35 cellular contexts compared by ENCODE assay signal in the genomic region with DNA sequence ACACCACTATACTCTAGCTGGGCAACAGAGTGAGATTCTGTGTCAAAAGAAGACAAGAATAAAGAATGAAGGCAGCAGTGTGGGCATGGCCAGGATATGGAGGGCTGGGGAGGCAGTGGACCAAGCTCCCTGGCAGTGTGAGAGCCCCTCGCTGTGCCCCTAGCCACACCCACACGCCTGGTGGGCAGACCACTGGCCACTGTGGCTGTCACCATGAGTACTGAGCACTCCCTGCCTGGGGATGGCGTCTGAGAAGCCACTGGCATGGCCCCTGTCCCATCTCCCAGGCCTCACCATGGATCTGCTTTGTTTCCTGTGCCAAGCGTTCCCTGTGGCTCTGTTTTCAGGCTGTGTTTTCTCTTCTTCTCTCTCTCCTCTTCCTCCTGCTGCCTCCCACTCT. TPM values are rescaled to one million over a fixed set of nuclear protein-coding genes. Genes with fewer than 3 reads are reported as not detected.
"Had no signal": no experiment of that assay in that cellular context is flagged by ENCODE, and none has a peak within 500 bp of the region (broad histone marks: within the 10 kb centered on the region; RNA-seq: fewer than 3 reads in every experiment).

No MANE protein-coding gene starts in this region.

- H3K27me3 Mint-ChIP-seq: activated naive CD8-positive, alpha-beta T cell treated with anti-CD3 and anti-CD28 coated beads for 36 hours; stimulated activated memory B cell treated with anti-CD40 and anti-IgM and Interleukin-4, amounts not matched to agents 10 μg/mL and 1 μg/mL and 100 μg/mL, for 72 hours had no signal

- H3K27ac Mint-ChIP-seq: activated CD4-positive, alpha-beta T cell treated with anti-CD3 and anti-CD28 coated beads for 36 hours; activated CD8-positive, alpha-beta memory T cell treated with anti-CD3 and anti-CD28 coated beads, Interleukin-2, amount 10 ng/mL, durations not matched to agents 7 days and 5 days; activated CD8-positive, alpha-beta T cell treated with anti-CD3 and anti-CD28 coated beads, Interleukin-2, amount 10 ng/mL, durations not matched to agents 7 days and 5 days; activated naive CD4-positive, alpha-beta T cell treated with anti-CD3 and anti-CD28 coated beads for 36 hours; activated naive CD8-positive, alpha-beta T cell treated with anti-CD3 and anti-CD28 coated beads for 36 hours; activated T-cell treated with anti-CD3 and anti-CD28 coated beads, Interleukin-2, amount 50 U/mL, for 72 hours; immature natural killer cell; nephron; stimulated activated memory B cell treated with anti-CD40 and anti-IgM and Interleukin-4, amounts not matched to agents 10 μg/mL and 1 μg/mL and 100 μg/mL, for 72 hours; stimulated activated naive CD8-positive, alpha-beta T cell treated with anti-CD3 and anti-CD28 coated beads, Interleukin-15, amount 100 ng/mL, for 72 hours; type B pancreatic cell had no signal

- H3K36me3 ChIP-seq: adrenal gland, ascending aorta, cardiac muscle cell, esophagus muscularis mucosa, heart left ventricle, lower lobe of right lung, neutrophil, ovary, prostate gland, vagina had no signal

- H3K4me3 ChIP-seq: adrenal gland, ascending aorta, cardiac muscle cell, esophagus muscularis mucosa, heart left ventricle, lower lobe of right lung, ovary, prostate gland, vagina had no signal

- H3K27me3 ChIP-seq: adrenal gland, ascending aorta, cardiac muscle cell, esophagus muscularis mucosa, heart left ventricle, ovary, vagina had no signal

- H3K36me3 Mint-ChIP-seq: activated CD8-positive, alpha-beta memory T cell treated with anti-CD3 and anti-CD28 coated beads, Interleukin-2, amount 10 ng/mL, durations not matched to agents 7 days and 5 days; immature natural killer cell; stimulated activated memory B cell treated with anti-CD40 and anti-IgM and Interleukin-4, amounts not matched to agents 10 μg/mL and 1 μg/mL and 100 μg/mL, for 72 hours; type B pancreatic cell had no signal

- H3K4me3 Mint-ChIP-seq: activated CD4-positive, alpha-beta T cell treated with anti-CD3 and anti-CD28 coated beads for 36 hours; activated CD8-positive, alpha-beta memory T cell treated with anti-CD3 and anti-CD28 coated beads, Interleukin-2, amount 10 ng/mL, durations not matched to agents 7 days and 5 days; activated CD8-positive, alpha-beta T cell treated with anti-CD3 and anti-CD28 coated beads, Interleukin-2, amount 10 ng/mL, durations not matched to agents 7 days and 5 days; activated naive CD4-positive, alpha-beta T cell treated with anti-CD3 and anti-CD28 coated beads for 36 hours; activated naive CD8-positive, alpha-beta T cell treated with anti-CD3 and anti-CD28 coated beads for 36 hours; activated T-cell treated with anti-CD3 and anti-CD28 coated beads, Interleukin-2, amount 50 U/mL, for 72 hours; brain; immature natural killer cell; nephron; stimulated activated memory B cell treated with anti-CD40 and anti-IgM and Interleukin-4, amounts not matched to agents 10 μg/mL and 1 μg/mL and 100 μg/mL, for 72 hours; stimulated activated naive CD8-positive, alpha-beta T cell treated with anti-CD3 and anti-CD28 coated beads, Interleukin-15, amount 100 ng/mL, for 72 hours; type B pancreatic cell had no signal

- H3K27ac ChIP-seq: adrenal gland, ascending aorta, cardiac muscle cell, esophagus muscularis mucosa, foreskin keratinocyte, heart left ventricle, lower lobe of right lung, neutrophil, ovary, prostate gland, vagina had no signal

- H3K9me3 Mint-ChIP-seq: activated T-cell treated with anti-CD3 and anti-CD28 coated beads, Interleukin-2, amount 50 U/mL, for 72 hours; immature natural killer cell; stimulated activated naive CD8-positive, alpha-beta T cell treated with anti-CD3 and anti-CD28 coated beads, Interleukin-15, amount 100 ng/mL, for 72 hours had no signal

- ATAC-seq: activated CD4-positive, alpha-beta T cell treated with anti-CD3 and anti-CD28 coated beads for 36 hours; activated CD8-positive, alpha-beta memory T cell treated with anti-CD3 and anti-CD28 coated beads, Interleukin-2, amount 10 ng/mL, durations not matched to agents 7 days and 5 days; activated CD8-positive, alpha-beta T cell treated with anti-CD3 and anti-CD28 coated beads, Interleukin-2, amount 10 ng/mL, durations not matched to agents 7 days and 5 days; activated T-cell treated with anti-CD3 and anti-CD28 coated beads, Interleukin-2, amount 50 U/mL, for 72 hours; foreskin keratinocyte; heart left ventricle; lower lobe of right lung; sciatic nerve; stimulated activated memory B cell treated with anti-CD40 and anti-IgM and Interleukin-4, amounts not matched to agents 10 μg/mL and 1 μg/mL and 100 μg/mL, for 72 hours; stimulated activated naive CD8-positive, alpha-beta T cell treated with anti-CD3 and anti-CD28 coated beads, Interleukin-15, amount 100 ng/mL, for 72 hours had no signal

- H3K4me1 Mint-ChIP-seq: activated CD4-positive, alpha-beta T cell treated with anti-CD3 and anti-CD28 coated beads for 36 hours; activated CD8-positive, alpha-beta memory T cell treated with anti-CD3 and anti-CD28 coated beads, Interleukin-2, amount 10 ng/mL, durations not matched to agents 7 days and 5 days; activated naive CD8-positive, alpha-beta T cell treated with anti-CD3 and anti-CD28 coated beads for 36 hours; immature natural killer cell had no signal

- DNase-seq: activated CD4-positive, alpha-beta T cell treated with anti-CD3 and anti-CD28 coated beads for 36 hours; activated CD4-positive, CD25-positive, alpha-beta regulatory T cell; activated CD8-positive, alpha-beta memory T cell treated with anti-CD3 and anti-CD28 coated beads, Interleukin-2, amount 10 ng/mL, durations not matched to agents 7 days and 5 days; activated CD8-positive, alpha-beta T cell treated with anti-CD3 and anti-CD28 coated beads, Interleukin-2, amount 10 ng/mL, durations not matched to agents 7 days and 5 days; activated naive CD4-positive, alpha-beta T cell treated with anti-CD3 and anti-CD28 coated beads for 36 hours; activated naive CD8-positive, alpha-beta T cell treated with anti-CD3 and anti-CD28 coated beads for 36 hours; activated T-cell treated with anti-CD3 and anti-CD28 coated beads, Interleukin-2, amount 50 U/mL, for 72 hours; adrenal gland; dermis blood vessel endothelial cell; effector CD4-positive, alpha-beta T cell; foreskin keratinocyte; heart left ventricle; hypothalamus; immature natural killer cell; lower lobe of right lung; retina; small intestine; stimulated activated CD4-positive, alpha-beta T cell treated with anti-CD3 and anti-CD28 coated beads, Interleukin-1b, Interleukin-23, amount 100 ng/mL, for 48 hours; stimulated activated CD4-positive, alpha-beta T cell treated with anti-CD3 and anti-CD28 coated beads, Interleukin-4, amount 100 ng/mL, for 4 hours; stimulated activated CD8-positive, alpha-beta memory T cell treated with anti-CD3 and anti-CD28 coated beads, Interleukin-4, amount 100 ng/mL, for 48 hours; stimulated activated naive CD8-positive, alpha-beta T cell treated with anti-CD3 and anti-CD28 coated beads, Interleukin-15, amount 100 ng/mL, for 72 hours; T-helper 1 cell had no signal

- H3K9me3 ChIP-seq: adrenal gland, ascending aorta, lower lobe of right lung, neutrophil, ovary, prostate gland, vagina had no signal

- H3K4me1 ChIP-seq: adrenal gland had no signal

RNA-seq across cellular contexts. Expression of gene STUM, which starts 51.7 kb away (rescaled TPM):
- total RNA-seq: activated CD4-positive, alpha-beta T cell treated with anti-CD3 and anti-CD28 coated beads for 36 hours; activated CD8-positive, alpha-beta memory T cell treated with anti-CD3 and anti-CD28 coated beads, Interleukin-2, amount 10 ng/mL, durations not matched to agents 7 days and 5 days; activated CD8-positive, alpha-beta T cell treated with anti-CD3 and anti-CD28 coated beads, Interleukin-2, amount 10 ng/mL, durations not matched to agents 7 days and 5 days; activated naive CD4-positive, alpha-beta T cell treated with anti-CD3 and anti-CD28 coated beads for 36 hours; activated naive CD8-positive, alpha-beta T cell treated with anti-CD3 and anti-CD28 coated beads for 36 hours; activated T-cell treated with anti-CD3 and anti-CD28 coated beads, Interleukin-2, amount 50 U/mL, for 72 hours; foreskin keratinocyte; mononuclear cell had no signal
- polyA plus RNA-seq: foreskin keratinocyte, immature natural killer cell had no signal
